In the genomic region with DNA sequence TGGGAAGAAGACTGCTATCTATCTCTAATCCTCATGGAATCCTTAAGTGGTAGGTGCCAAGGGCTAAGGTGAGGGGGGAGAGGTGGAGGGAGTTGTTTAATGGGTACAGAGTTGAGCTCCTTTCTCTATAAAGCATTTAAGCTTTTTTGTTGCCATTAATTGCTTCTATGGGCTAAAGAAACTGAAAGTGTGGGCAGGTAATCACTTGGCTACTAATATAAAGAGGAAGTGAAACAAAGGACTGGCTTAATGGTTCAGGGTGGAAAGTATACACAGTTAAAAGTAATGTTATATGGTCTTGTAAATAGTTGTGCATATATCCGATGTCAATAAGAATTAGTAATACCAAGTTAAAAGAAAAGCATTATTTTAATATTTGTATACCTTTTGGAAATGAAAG, we compare ENCODE assay signal across 9 cellular contexts.
DNase-seq lines count a peak whose midpoint lies in the region; ATAC-seq and TF ChIP-seq lines count a peak whose summit lies in the region.
"Had no signal": no experiment of that assay in that cellular context is flagged by ENCODE, and none has a peak within 500 bp of the region (broad histone marks: within the 10 kb centered on the region; RNA-seq: fewer than 3 reads in every experiment).

No MANE protein-coding gene starts in this region.

- no peaks in the 10 kb centered on the region for H3K9me3 ChIP-seq in mucosa of descending colon

- ATAC-seq in GM18909 (IDR thresholded peaks at IDR 0.05; ENCODE audit: poor library complexity, unreplicated experiment) (peak; percentile 99), GM21825 (IDR thresholded peaks at IDR 0.05; ENCODE audit: unreplicated experiment) (peak; percentile 99), HG03439 (IDR thresholded peaks at IDR 0.05; ENCODE audit: unreplicated experiment) (peak; percentile 95), mucosa of descending colon (peak; percentile 23)

- TF ChIP-seq CTCF in mucosa of descending colon (IDR thresholded peaks at IDR 0.05) = no peak

- intact Hi-C loops in mucosa of descending colon (cut with DNase I, micrococcal nuclease) = no loop called here

- H3K4me1 ChIP-seq in mucosa of descending colon (ENCODE audit: low read depth) = no peaks in the 10 kb centered on the region

- no peak for DNase-seq in mucosa of descending colon
- DNase-seq in stimulated activated CD4-positive, alpha-beta T cell treated with anti-CD3 and anti-CD28 coated beads, Interleukin-1b, Interleukin-23, amount 100 ng/mL, for 48 hours = no peak
- DNase-seq in C1 segment of cervical spinal cord (lab: John Stamatoyannopoulos, UW) = no peak
- no peak for DNase-seq in HCEC 1CT
- DNase-seq: effector CD4-positive, alpha-beta T cell; IMR-90 had no signal

- H3K4me3 ChIP-seq in mucosa of descending colon = no peak overlapping the region

- H3K36me3 ChIP-seq in mucosa of descending colon (ENCODE audit: low read depth) = no peaks in the 10 kb centered on the region

Comparison
In these comparisons a context has a peak if more than half of its experiments do, and no peak if none do; other contexts are left out.
1. ATAC-seq: peak in every context shown above with its lines; median percentile 99 in GM18909; 99 in GM21825; 95 in HG03439; 23 in mucosa of descending colon.